ENCODE assay signal across 8 cellular contexts in the genomic region with DNA sequence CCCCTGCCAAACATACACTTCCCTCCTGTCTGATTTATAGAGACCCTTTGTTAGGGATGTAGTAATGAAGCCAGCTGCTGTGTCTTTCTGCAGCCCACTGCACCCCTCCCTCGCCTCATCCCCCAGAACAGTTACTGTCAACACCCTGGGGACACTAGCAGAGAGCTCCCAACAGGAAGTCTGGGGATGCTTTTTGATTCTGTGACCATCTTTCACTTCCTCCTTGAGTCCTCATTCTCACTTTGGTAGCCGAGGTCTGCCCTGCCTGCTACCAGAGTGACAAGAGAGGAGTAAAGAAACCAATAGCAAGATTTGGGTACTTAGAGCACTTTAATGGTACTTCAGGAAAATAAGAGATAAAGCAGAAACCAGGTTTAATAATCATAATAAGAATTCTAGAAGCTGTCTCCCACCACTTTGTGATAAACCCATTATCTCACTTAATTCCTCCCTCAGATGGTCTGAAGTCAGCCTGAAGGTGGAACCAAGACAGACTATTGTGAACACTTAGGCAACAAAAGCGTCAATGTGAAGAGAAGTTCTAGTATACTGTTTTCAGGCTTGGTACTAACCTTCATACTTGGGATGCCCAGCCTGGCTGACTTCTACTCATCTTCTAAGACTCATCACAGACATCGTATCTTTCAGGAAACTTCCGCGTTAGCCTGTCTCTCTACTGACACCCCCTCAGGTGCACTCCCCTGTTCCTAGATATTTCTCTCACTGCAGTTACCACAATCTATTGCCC.
A peak's percentile ranks its signal among the peaks of the same experiment; 100 is the strongest.
DNase-seq lines count a peak whose midpoint lies in the region; ATAC-seq and TF ChIP-seq lines count a peak whose summit lies in the region.

No MANE protein-coding gene starts in this region.

- no peaks in the 10 kb centered on the region for H3K4me1 ChIP-seq in foreskin keratinocyte

- CTCF ChIA-PET in activated CD4-positive, alpha-beta memory T cell treated with anti-CD3 and anti-CD28 coated beads for 36 hours (lab: Charles Lee), result no interaction called here

- intact Hi-C loops in activated CD4-positive, alpha-beta memory T cell treated with anti-CD3 and anti-CD28 coated beads for 36 hours (cut with micrococcal nuclease), result no loop called here

- ATAC-seq in GM18868 (IDR thresholded peaks at IDR 0.05; ENCODE audit: unreplicated experiment) (peak; percentile 97), HG02588 (IDR thresholded peaks at IDR 0.05; ENCODE audit: unreplicated experiment) (peak; percentile 99), naive B cell (ENCODE audit: low read depth in 2 of 2) (peak; percentile 91), foreskin keratinocyte (no peak)

- H3K9me3 Mint-ChIP-seq in naive B cell, result no peaks in the 10 kb centered on the region
- no peaks in the 10 kb centered on the region for H3K9me3 Mint-ChIP-seq in activated CD4-positive, alpha-beta memory T cell treated with anti-CD3 and anti-CD28 coated beads for 36 hours

- peak overlapping the region; percentile 49 to 85 (median 76) for H3K4me3 Mint-ChIP-seq in naive B cell
- H3K4me3 Mint-ChIP-seq in activated CD4-positive, alpha-beta memory T cell treated with anti-CD3 and anti-CD28 coated beads for 36 hours, result no peak overlapping the region

- H3K27me3 Mint-ChIP-seq in naive B cell, result no peaks in the 10 kb centered on the region
- no peaks in the 10 kb centered on the region for H3K27me3 Mint-ChIP-seq in activated CD4-positive, alpha-beta memory T cell treated with anti-CD3 and anti-CD28 coated beads for 36 hours

- no peak for TF ChIP-seq CTCF in foreskin keratinocyte (conservative IDR thresholded peaks at IDR 0.05)

- no peaks in the 10 kb centered on the region for H3K27me3 ChIP-seq in foreskin keratinocyte

- peaks cover 57 to 89% (median 69%) of the 10 kb centered on the region in 3 donors for H3K4me1 Mint-ChIP-seq in naive B cell
- H3K4me1 Mint-ChIP-seq in activated CD4-positive, alpha-beta memory T cell treated with anti-CD3 and anti-CD28 coated beads for 36 hours (ENCODE audit: low read depth), result peaks cover 6% of the 10 kb centered on the region

- POLR2A ChIA-PET in activated CD4-positive, alpha-beta memory T cell treated with anti-CD3 and anti-CD28 coated beads for 36 hours (lab: Charles Lee), result interaction anchor here (0.5 kb wide), 1 partner anchor 645 kb away, joined by 3 read pairs; no protein-coding TSS in a partner anchor

- no peaks in the 10 kb centered on the region for H3K36me3 Mint-ChIP-seq in naive B cell
- no peaks in the 10 kb centered on the region for H3K36me3 Mint-ChIP-seq in activated CD4-positive, alpha-beta memory T cell treated with anti-CD3 and anti-CD28 coated beads for 36 hours

- H3K27ac Mint-ChIP-seq in naive B cell, result peak overlapping the region in 5 of 6 donors; percentile 36 to 95 (median 87)
- H3K27ac Mint-ChIP-seq in activated CD4-positive, alpha-beta memory T cell treated with anti-CD3 and anti-CD28 coated beads for 36 hours, result no peak overlapping the region

- peak; percentile 94 to 96 for DNase-seq in Kasumi-1 (lab: John Stamatoyannopoulos, UW)
- peak; percentile 86 for DNase-seq in naive B cell
- DNase-seq in foreskin keratinocyte, result no peak
- no peak for DNase-seq in NCI-H526 treated with DMSO at 0.1 percent for 48 hours (lab: John Stamatoyannopoulos, UW)
- DNase-seq in activated CD4-positive, CD25-positive, alpha-beta regulatory T cell treated with anti-CD3 and anti-CD28 coated beads, Interleukin-2, amount 50 U/mL, for 72 hours, result no peak
- no peak for DNase-seq in activated CD4-positive, alpha-beta memory T cell treated with anti-CD3 and anti-CD28 coated beads for 36 hours

- no peak overlapping the region for H3K27ac ChIP-seq in foreskin keratinocyte

Comparison
In these comparisons a context has a peak if more than half of its experiments do, and no peak if none do; other contexts are left out.
1. DNase-seq: peak in Kasumi-1 (2 of 2) and naive B cell (single experiment); none in foreskin keratinocyte (0 of 2), NCI-H526 treated with DMSO at 0.1 percent for 48 hours (single experiment), activated CD4-positive, CD25-positive, alpha-beta regulatory T cell treated with anti-CD3 and anti-CD28 coated beads, Interleukin-2, amount 50 U/mL, for 72 hours (single experiment) and activated CD4-positive, alpha-beta memory T cell treated with anti-CD3 and anti-CD28 coated beads for 36 hours (single experiment).